ENCODE assay signal across 9 cellular contexts in the genomic region with DNA sequence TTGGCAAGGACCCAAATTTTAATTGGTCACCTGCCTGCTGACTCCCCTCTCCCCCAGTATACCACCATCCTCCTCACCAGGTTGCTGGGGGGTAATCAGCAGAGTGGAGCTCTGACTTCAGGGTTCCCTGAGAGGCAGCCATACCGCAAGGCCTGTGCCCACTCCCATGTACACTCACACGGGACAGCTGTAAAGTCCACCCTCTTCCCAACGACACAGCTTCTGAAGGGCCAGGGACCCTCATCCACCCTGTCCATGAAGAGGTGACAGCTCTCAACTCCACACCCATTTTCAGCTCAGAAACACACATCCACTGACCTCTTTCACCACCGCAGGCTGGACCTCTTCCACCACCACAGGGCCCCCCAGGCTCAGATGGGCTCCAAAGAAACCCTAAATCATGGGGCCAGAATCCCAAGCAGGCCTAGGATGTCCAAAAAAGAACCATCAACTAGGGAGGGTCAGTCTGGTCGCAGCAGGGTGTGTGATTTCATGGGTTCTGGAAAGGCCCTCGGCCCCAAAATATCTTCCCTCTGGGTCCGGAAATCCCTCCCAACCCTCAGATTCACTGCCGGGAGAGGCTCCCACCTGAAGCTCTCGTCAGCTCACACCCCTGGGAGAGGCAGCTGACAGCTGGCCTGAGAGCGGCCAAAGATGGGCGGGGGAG. TPM values are rescaled to one million over a fixed set of nuclear protein-coding genes. Genes with fewer than 3 reads are reported as not detected.
DNase-seq lines count a peak whose midpoint lies in the region; ATAC-seq, FAIRE-seq and TF ChIP-seq lines count a peak whose summit lies in the region.
"Had no signal": no experiment of that assay in that cellular context is flagged by ENCODE, and none has a peak within 500 bp of the region (broad histone marks: within the 10 kb centered on the region; RNA-seq: fewer than 3 reads in every experiment).

No MANE protein-coding gene starts in this region.

- in situ Hi-C loops in HepG2 (cut with HindIII; ENCODE audit: extremely low pct_ligation_motif_present, low pct_unique_long_range_greater_than_20kb) = no loop called here

- H3K36me3 Mint-ChIP-seq in astrocyte (ENCODE audit: low read depth, unreplicated experiment) = no peaks in the 10 kb centered on the region

- no peak for DNase-seq in astrocyte (ENCODE audit: low read depth)
- DNase-seq in HepG2 (ENCODE audit: low spot score) = no peak
- DNase-seq in substantia nigra (lab: John Stamatoyannopoulos, UW) = peak in 1 of 49 donors; percentile 64
- no peak for DNase-seq in stimulated activated naive CD4-positive, alpha-beta T cell treated with Interleukin-2 at 50 U/mL for 16 hours (lab: John Stamatoyannopoulos, UW)
- DNase-seq in NCI-H1092 (lab: John Stamatoyannopoulos, UW) = no peak

- 61% methylated on average over 11 of the region's 11 CpGs for WGBS in HepG2 (ENCODE audit: low lambda C conversion rate)

- H3K4me3 ChIP-seq in KMS-11 (IDR thresholded peaks at IDR 0.05; ENCODE audit: insufficient read depth, low read depth, low read length) = no peak overlapping the region
- no peak overlapping the region for H3K4me3 ChIP-seq in astrocyte (ENCODE audit: insufficient read depth, low read depth, low read length)
- no peak overlapping the region for H3K4me3 ChIP-seq in HepG2 (replicated peaks in 1 of 3; ENCODE audit: insufficient read depth in 1 of 3, low read depth in 2 of 3, low read length in 3 of 3)

- peaks cover 46% of the 10 kb centered on the region for H3K27me3 Mint-ChIP-seq in astrocyte (ENCODE audit: low read depth, unreplicated experiment)

- POLR2A ChIA-PET in HepG2 (lab: Yijun Ruan, JAX) = interaction anchor here (1.8 to 3.3 kb wide), 2 partner anchors 28 to 63 kb away, joined by 8 to 22 read pairs; no protein-coding TSS in a partner anchor

- TF ChIP-seq EP300 in HepG2 (IDR thresholded peaks at IDR 0.05; ENCODE audit: low read depth in 2 of 2, low read length in 2 of 2) (no peak), HepG2 (CRISPR knock-in tag; IDR thresholded peaks at IDR 0.05; ENCODE audit: borderline replicate concordance) (no peak)

- H3K4me3 Mint-ChIP-seq in astrocyte (ENCODE audit: unreplicated experiment) = no peak overlapping the region

- H3K4me2 ChIP-seq in KMS-11 (peak overlapping the region; percentile 91), astrocyte (ENCODE audit: low read length) (peak overlapping the region; percentile 72), HepG2 (ENCODE audit: low read depth, low read length) (peak overlapping the region; percentile 51)

- H3K9me3 ChIP-seq in astrocyte (ENCODE audit: insufficient read depth, low read depth, low read length) = no peaks in the 10 kb centered on the region
- no peaks in the 10 kb centered on the region for H3K9me3 ChIP-seq in HepG2 (ENCODE audit: low read length)

- H3K27ac ChIP-seq in KMS-11 (peak overlapping the region; percentile 76), astrocyte (ENCODE audit: low read depth, low read length) (no peak overlapping the region), HepG2 (ENCODE audit: extremely low read length, insufficient read depth, low read length) (no peak overlapping the region), substantia nigra (ENCODE audit: low read depth, low read length, poor library complexity, severe bottlenecking) (peak overlapping the region; percentile 97)

- FAIRE-seq in astrocyte (lab: Jason Lieb, UNC) = no peak
- FAIRE-seq in HepG2 (lab: Jason Lieb, UNC) = no peak
- FAIRE-seq: G401.6 had no signal

- BruUV-seq in HepG2 (replicated peaks; lab: Mats Ljungman, UMichigan) = no TSS peak

- TF ChIP-seq RAD21 in HepG2 (CRISPR knock-in tag; IDR thresholded peaks at IDR 0.05) = no peak

- no peaks in the 10 kb centered on the region for H3K9me3 Mint-ChIP-seq in astrocyte (ENCODE audit: unreplicated experiment)

- no peak for TF ChIP-seq CTCF in KMS-11 (conservative IDR thresholded peaks at IDR 0.05; ENCODE audit: low read depth, low read length)
- TF ChIP-seq CTCF in astrocyte (IDR thresholded peaks at IDR 0.05; ENCODE audit: insufficient read depth, low read depth, low read length) = no peak
- TF ChIP-seq CTCF in HepG2 (CRISPR knock-in tag; IDR thresholded peaks at IDR 0.05) = no peak

- no peaks in the 10 kb centered on the region for H3K36me3 ChIP-seq in KMS-11 (ENCODE audit: insufficient read depth)
- no peaks in the 10 kb centered on the region for H3K36me3 ChIP-seq in astrocyte (ENCODE audit: insufficient read depth, low read length)
- H3K36me3 ChIP-seq in HepG2 (replicated peaks in 1 of 2; ENCODE audit: control insufficient read depth in 1 of 2, insufficient read depth in 2 of 2, low read length in 2 of 2) = 0 out of 5 replicates have a peak, but pooled peaks cover 0 to 1% of the 10 kb centered on the region in 2 experiments

- H4K20me1 ChIP-seq in KMS-11 (ENCODE audit: insufficient read depth) (no peaks in the 10 kb centered on the region), astrocyte (ENCODE audit: insufficient read depth, low read length) (no peaks in the 10 kb centered on the region), HepG2 (ENCODE audit: insufficient read depth, low read length) (no peaks in the 10 kb centered on the region)

- H3K27me3 ChIP-seq in KMS-11 (ENCODE audit: insufficient read depth, low read depth) = no peaks in the 10 kb centered on the region
- no peaks in the 10 kb centered on the region for H3K27me3 ChIP-seq in astrocyte (ENCODE audit: insufficient read depth, low read length)
- no peaks in the 10 kb centered on the region for H3K27me3 ChIP-seq in HepG2 (ENCODE audit: control insufficient read depth in 1 of 2, insufficient read depth in 2 of 2, low read length in 2 of 2)

- H3K4me1 ChIP-seq in KMS-11 (ENCODE audit: low read depth, poor library complexity, severe bottlenecking) (peaks cover 44% of the 10 kb centered on the region), astrocyte (ENCODE audit: insufficient read depth, low read length) (peaks cover 24% of the 10 kb centered on the region), HepG2 (ENCODE audit: insufficient read depth, low read length) (peaks cover 18% of the 10 kb centered on the region)

- TF ChIP-seq POLR2A in HepG2 (IDR thresholded peaks at IDR 0.05; ENCODE audit: insufficient read depth in 1 of 2, low read depth in 2 of 2, low read length in 2 of 2) = no peak

- H3K9ac ChIP-seq in KMS-11 = peak overlapping the region; percentile 55; the same call in 1 of the 2 replicates
- H3K9ac ChIP-seq in astrocyte (ENCODE audit: low read length) = peak overlapping the region; percentile 35
- H3K9ac ChIP-seq in HepG2 (ENCODE audit: insufficient read depth, low read depth, low read length) = no peak overlapping the region

- no peak for ATAC-seq in HepG2
- no peak for ATAC-seq in HG03439 (IDR thresholded peaks at IDR 0.05; ENCODE audit: unreplicated experiment)
- ATAC-seq in GM19328 (IDR thresholded peaks at IDR 0.05; ENCODE audit: unreplicated experiment) = no peak

- H3K79me2 ChIP-seq in KMS-11 (ENCODE audit: insufficient read depth, low read depth) (0 out of 2 replicates have a peak, but pooled peaks cover 7% of the 10 kb centered on the region), astrocyte (ENCODE audit: insufficient read depth, low read length) (no peaks in the 10 kb centered on the region), HepG2 (ENCODE audit: insufficient read depth, low read length) (no peaks in the 10 kb centered on the region)

- CTCF ChIA-PET in HepG2 (lab: Yijun Ruan, JAX; ENCODE audit: low intra/inter-chr PET ratio, low total read pairs) = interaction anchor here (0.7 to 4.3 kb wide), 5 partner anchors 23 to 81 kb away, joined by 3 to 61 read pairs (median 8); a partner anchor contains a TSS

- H3K27ac Mint-ChIP-seq in astrocyte (ENCODE audit: unreplicated experiment) = peak overlapping the region; percentile 34

- H2AFZ ChIP-seq in KMS-11 (ENCODE audit: low read depth) (peak overlapping the region; percentile 56; the same call in 1 of the 2 replicates), astrocyte (ENCODE audit: low read depth, low read length) (peak overlapping the region; percentile 37), HepG2 (ENCODE audit: low read length) (no peak overlapping the region)

- intact Hi-C loops in HepG2 (cut with micrococcal nuclease; ENCODE audit: unreplicated experiment) = no loop called here

- peaks cover 3% of the 10 kb centered on the region for H3K4me1 Mint-ChIP-seq in astrocyte (ENCODE audit: low read depth, unreplicated experiment)

RNA-seq across cellular contexts. Expression of a gene that starts 29.9 kb away (rescaled TPM):
- 3.9 and 4.7 TPM in 2 replicates for total RNA-seq in astrocyte
- total RNA-seq in HepG2 (2016; rRNA removed; fragmentation: Illumina TruSeq; extraction: Trizol) = 12.8 and 13.3 TPM in 2 replicates
- 7.3 and 10.0 TPM in 2 replicates for total RNA-seq in HepG2 (2016; cell fraction: cytosol; rRNA removed; fragmentation: Illumina TruSeq; extraction: Trizol; ENCODE audit: low read depth)
- 10.9 and 15.1 TPM in 2 replicates for total RNA-seq in HepG2 (2016; cell fraction: insoluble cytoplasmic fraction; rRNA removed; fragmentation: Illumina TruSeq; extraction: Trizol)
- total RNA-seq in HepG2 (2016; cell fraction: membrane; rRNA removed; fragmentation: Illumina TruSeq; extraction: Trizol) = 15.3 and 15.8 TPM in 2 replicates
- total RNA-seq in HepG2 (2016; cell fraction: nucleus; rRNA removed; fragmentation: Illumina TruSeq; extraction: Trizol) = 9.0 and 11.5 TPM in 2 replicates
- polyA plus RNA-seq in HepG2 (2011; rRNA removed) = 18.7 and 21.6 TPM in 2 replicates
- 7.6 and 16.3 TPM in 2 replicates for polyA plus RNA-seq in HepG2 (2011; cell fraction: cytosol; rRNA removed)
- 14.8 and 19.8 TPM in 2 replicates for polyA plus RNA-seq in HepG2 (2011; cell fraction: nucleus; rRNA removed)
- 4.8 and 7.7 TPM in 2 replicates for polyA plus RNA-seq in HepG2 (2012)
- polyA plus RNA-seq in HepG2 (2016; cell fraction: cytosol; fragmentation: Illumina TruSeq; extraction: Trizol; ENCODE audit: low read depth) = 8.4 and 9.0 TPM in 2 replicates
- 13.2 and 14.2 TPM in 2 replicates for polyA plus RNA-seq in HepG2 (2016; cell fraction: insoluble cytoplasmic fraction; fragmentation: Illumina TruSeq; extraction: Trizol; ENCODE audit: low read depth)
- polyA plus RNA-seq in HepG2 (2016; cell fraction: membrane; fragmentation: Illumina TruSeq; extraction: Trizol; ENCODE audit: low read depth) = 12.3 and 14.8 TPM in 2 replicates
- polyA plus RNA-seq in HepG2 (2016; cell fraction: nucleus; fragmentation: Illumina TruSeq; extraction: Trizol; ENCODE audit: insufficient read depth, low read depth) = 26.4 and 27.9 TPM in 2 replicates
- 22.8 and 39.7 TPM in 2 replicates for polyA minus RNA-seq in HepG2 (2011; rRNA and poly(A)+ RNA removed; ENCODE audit: low replicate concordance)
- polyA minus RNA-seq in HepG2 (2011; cell fraction: cytosol; rRNA and poly(A)+ RNA removed) = 9.2 and 12.8 TPM in 2 replicates
- polyA minus RNA-seq in HepG2 (2011; cell fraction: nucleus; rRNA and poly(A)+ RNA removed) = 9.1 and 10.8 TPM in 2 replicates

RNA-seq across cellular contexts. Expression of a gene that starts 41.7 kb away (rescaled TPM):
- total RNA-seq in astrocyte (not detected in 2 replicates), HepG2 (2016; rRNA removed; fragmentation: Illumina TruSeq; extraction: Trizol) (225 and 502 TPM in 2 replicates)
- total RNA-seq in HepG2 (2016; cell fraction: cytosol; rRNA removed; fragmentation: Illumina TruSeq; extraction: Trizol; ENCODE audit: low read depth) = 33.5 and 35.5 TPM in 2 replicates
- total RNA-seq in HepG2 (2016; cell fraction: insoluble cytoplasmic fraction; rRNA removed; fragmentation: Illumina TruSeq; extraction: Trizol) = 215 and 502 TPM in 2 replicates
- total RNA-seq in HepG2 (2016; cell fraction: membrane; rRNA removed; fragmentation: Illumina TruSeq; extraction: Trizol) = 52.5 and 53.3 TPM in 2 replicates
- 408 and 459 TPM in 2 replicates for total RNA-seq in HepG2 (2016; cell fraction: nucleus; rRNA removed; fragmentation: Illumina TruSeq; extraction: Trizol)
- 397 and 426 TPM in 2 replicates for polyA plus RNA-seq in HepG2 (2011; rRNA removed)
- 243 and 350 TPM in 2 replicates for polyA plus RNA-seq in HepG2 (2011; cell fraction: cytosol; rRNA removed)
- polyA plus RNA-seq in HepG2 (2011; cell fraction: nucleus; rRNA removed) = 216 and 252 TPM in 2 replicates
- 62.0 and 149 TPM in 2 replicates for polyA plus RNA-seq in HepG2 (2012)
- polyA plus RNA-seq in HepG2 (2016; cell fraction: cytosol; fragmentation: Illumina TruSeq; extraction: Trizol; ENCODE audit: low read depth) = 47.7 and 50.1 TPM in 2 replicates
- polyA plus RNA-seq in HepG2 (2016; cell fraction: insoluble cytoplasmic fraction; fragmentation: Illumina TruSeq; extraction: Trizol; ENCODE audit: low read depth) = 245 and 256 TPM in 2 replicates
- 48.1 and 51.7 TPM in 2 replicates for polyA plus RNA-seq in HepG2 (2016; cell fraction: membrane; fragmentation: Illumina TruSeq; extraction: Trizol; ENCODE audit: low read depth)
- polyA plus RNA-seq in HepG2 (2016; cell fraction: nucleus; fragmentation: Illumina TruSeq; extraction: Trizol; ENCODE audit: insufficient read depth, low read depth) = 704 and 739 TPM in 2 replicates
- polyA minus RNA-seq in HepG2 (2011; rRNA and poly(A)+ RNA removed; ENCODE audit: low replicate concordance) = 0.21 and 469 TPM in 2 replicates
- 339 and 439 TPM in 2 replicates for polyA minus RNA-seq in HepG2 (2011; cell fraction: cytosol; rRNA and poly(A)+ RNA removed)
- polyA minus RNA-seq in HepG2 (2011; cell fraction: nucleus; rRNA and poly(A)+ RNA removed) = 61.8 and 63.7 TPM in 2 replicates

Comparison
In these comparisons a context has a peak if more than half of its experiments do, and no peak if none do; other contexts are left out.
1. H3K27ac ChIP-seq: peak in KMS-11 (single experiment) and substantia nigra (single experiment); none in astrocyte (single experiment) and HepG2 (single experiment).
2. RNA of a gene that starts 41.7 kb away (total RNA-seq): 33.5 to 502 TPM in HepG2; not detected in astrocyte; every median in the first group is over 10 times any median in the second.
3. Peak in every context shown above with its lines, with median percentiles within 50 percentile points of each other: H3K4me2 ChIP-seq.